Comparison of ENCODE assay signal across 1 cellular context in genomic region chr2:67954125-67954748, GRCh38.
A peak's percentile ranks its signal among the peaks of the same experiment; 100 is the strongest.
TF ChIP-seq lines count a peak whose summit lies in the region.

No MANE protein-coding gene starts in this region.

TF ChIP-seq in HepG2, 621 proteins besides CTCF, POLR2A, EP300 and RAD21 (continued from another document):
- TF ChIP-seq HNF1B (CRISPR knock-in tag; IDR thresholded peaks at IDR 0.05) (peak; percentile 66), ZNF235 (CRISPR knock-in tag; IDR thresholded peaks at IDR 0.05; ENCODE audit: borderline replicate concordance) (no peak), PPARG (CRISPR knock-in tag; conservative IDR thresholded peaks at IDR 0.05) (peak; percentile 66), SP2 (CRISPR knock-in tag; IDR thresholded peaks at IDR 0.05) (no peak), ZNF629 (CRISPR knock-in tag; conservative IDR thresholded peaks at IDR 0.05) (no peak), TRIM24 (CRISPR knock-in tag; IDR thresholded peaks at IDR 0.05) (0 out of 2 replicates have a peak, but pooled peaks have one; percentile 76), TGIF2 (CRISPR knock-in tag; IDR thresholded peaks at IDR 0.05) (no peak), TFAP4 (IDR thresholded peaks at IDR 0.05; ENCODE audit: borderline replicate concordance, low read depth) (peak; percentile 31; the same call in 1 of the 2 replicates), HNRNPH1 (optimal IDR thresholded peaks at IDR 0.05; ENCODE audit: low read depth, low read length) (no peak), KLF16 (CRISPR knock-in tag; IDR thresholded peaks at IDR 0.05) (no peak), NFKB2 (CRISPR knock-in tag; IDR thresholded peaks at IDR 0.05; ENCODE audit: borderline replicate concordance) (no peak), SSRP1 (CRISPR knock-in tag; IDR thresholded peaks at IDR 0.05) (no peak), RORA (CRISPR knock-in tag; IDR thresholded peaks at IDR 0.05) (no peak), RARA (CRISPR knock-in tag; IDR thresholded peaks at IDR 0.05) (peak; percentile 44; the same call in 1 of the 2 replicates), ETV6 (CRISPR knock-in tag; conservative IDR thresholded peaks at IDR 0.05) (no peak), XBP1 (CRISPR knock-in tag; IDR thresholded peaks at IDR 0.05) (no peak), ZNF75D (CRISPR knock-in tag; IDR thresholded peaks at IDR 0.05; ENCODE audit: borderline replicate concordance) (no peak), ZNF33B (CRISPR knock-in tag; IDR thresholded peaks at IDR 0.05) (no peak)
- TF ChIP-seq, protein P1, sequence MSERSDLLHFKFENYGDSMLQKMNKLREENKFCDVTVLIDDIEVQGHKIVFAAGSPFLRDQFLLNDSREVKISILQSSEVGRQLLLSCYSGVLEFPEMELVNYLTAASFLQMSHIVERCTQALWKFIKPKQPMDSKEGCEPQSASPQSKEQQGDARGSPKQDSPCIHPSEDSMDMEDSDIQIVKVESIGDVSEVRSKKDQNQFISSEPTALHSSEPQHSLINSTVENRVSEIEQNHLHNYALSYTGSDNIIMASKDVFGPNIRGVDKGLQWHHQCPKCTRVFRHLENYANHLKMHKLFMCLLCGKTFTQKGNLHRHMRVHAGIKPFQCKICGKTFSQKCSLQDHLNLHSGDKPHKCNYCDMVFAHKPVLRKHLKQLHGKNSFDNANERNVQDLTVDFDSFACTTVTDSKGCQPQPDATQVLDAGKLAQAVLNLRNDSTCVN (CRISPR knock-in tag; IDR thresholded peaks at IDR 0.05; ENCODE audit: borderline replicate concordance), result peak; percentile 70; the same call in 1 of the 2 replicates
- TF ChIP-seq, protein P2, sequence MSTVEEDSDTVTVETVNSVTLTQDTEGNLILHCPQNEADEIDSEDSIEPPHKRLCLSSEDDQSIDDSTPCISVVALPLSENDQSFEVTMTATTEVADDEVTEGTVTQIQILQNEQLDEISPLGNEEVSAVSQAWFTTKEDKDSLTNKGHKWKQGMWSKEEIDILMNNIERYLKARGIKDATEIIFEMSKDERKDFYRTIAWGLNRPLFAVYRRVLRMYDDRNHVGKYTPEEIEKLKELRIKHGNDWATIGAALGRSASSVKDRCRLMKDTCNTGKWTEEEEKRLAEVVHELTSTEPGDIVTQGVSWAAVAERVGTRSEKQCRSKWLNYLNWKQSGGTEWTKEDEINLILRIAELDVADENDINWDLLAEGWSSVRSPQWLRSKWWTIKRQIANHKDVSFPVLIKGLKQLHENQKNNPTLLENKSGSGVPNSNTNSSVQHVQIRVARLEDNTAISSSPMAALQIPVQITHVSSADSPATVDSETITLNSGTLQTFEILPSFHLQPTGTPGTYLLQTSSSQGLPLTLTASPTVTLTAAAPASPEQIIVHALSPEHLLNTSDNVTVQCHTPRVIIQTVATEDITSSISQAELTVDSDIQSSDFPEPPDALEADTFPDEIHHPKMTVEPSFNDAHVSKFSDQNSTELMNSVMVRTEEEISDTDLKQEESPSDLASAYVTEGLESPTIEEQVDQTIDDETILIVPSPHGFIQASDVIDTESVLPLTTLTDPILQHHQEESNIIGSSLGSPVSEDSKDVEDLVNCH (CRISPR knock-in tag; IDR thresholded peaks at IDR 0.05), result no peak
- TF ChIP-seq, protein P3, sequence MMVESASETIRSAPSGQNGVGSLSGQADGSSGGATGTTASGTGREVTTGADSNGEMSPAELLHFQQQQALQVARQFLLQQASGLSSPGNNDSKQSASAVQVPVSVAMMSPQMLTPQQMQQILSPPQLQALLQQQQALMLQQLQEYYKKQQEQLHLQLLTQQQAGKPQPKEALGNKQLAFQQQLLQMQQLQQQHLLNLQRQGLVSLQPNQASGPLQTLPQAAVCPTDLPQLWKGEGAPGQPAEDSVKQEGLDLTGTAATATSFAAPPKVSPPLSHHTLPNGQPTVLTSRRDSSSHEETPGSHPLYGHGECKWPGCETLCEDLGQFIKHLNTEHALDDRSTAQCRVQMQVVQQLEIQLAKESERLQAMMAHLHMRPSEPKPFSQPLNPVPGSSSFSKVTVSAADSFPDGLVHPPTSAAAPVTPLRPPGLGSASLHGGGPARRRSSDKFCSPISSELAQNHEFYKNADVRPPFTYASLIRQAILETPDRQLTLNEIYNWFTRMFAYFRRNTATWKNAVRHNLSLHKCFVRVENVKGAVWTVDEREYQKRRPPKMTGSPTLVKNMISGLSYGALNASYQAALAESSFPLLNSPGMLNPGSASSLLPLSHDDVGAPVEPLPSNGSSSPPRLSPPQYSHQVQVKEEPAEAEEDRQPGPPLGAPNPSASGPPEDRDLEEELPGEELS (CRISPR knock-in tag; IDR thresholded peaks at IDR 0.05), result peak; percentile 78
TF ChIP-seq in HepG2: peak in this region for 142.
